Comparison of ENCODE assay signal across 21 cellular contexts in genomic region chr2:55140316-55141219, GRCh38.
DNase-seq lines count a peak whose midpoint lies in the region; ATAC-seq and TF ChIP-seq lines count a peak whose summit lies in the region.
"Had no signal": no experiment of that assay in that cellular context is flagged by ENCODE, and none has a peak within 500 bp of the region (broad histone marks: within the 10 kb centered on the region; RNA-seq: fewer than 3 reads in every experiment).

No MANE protein-coding gene starts in this region.

- no peak for DNase-seq in mammary epithelial cell
- DNase-seq in breast epithelium (ENCODE audit: low spot score in 2 of 2) = no peak
- no peak for DNase-seq in activated CD8-positive, alpha-beta T cell treated with anti-CD3 and anti-CD28 coated beads, Interleukin-2, amount 10 ng/mL, durations not matched to agents 7 days and 5 days
- peak; percentile 50 for DNase-seq in inferior parietal cortex (ENCODE audit: extremely low spot score)
- DNase-seq in stimulated activated CD4-positive, alpha-beta T cell treated with anti-CD3 and anti-CD28 coated beads, Interleukin-4, amount 100 ng/mL, for 1 hour = no peak
- DNase-seq in progenitor cell of endocrine pancreas (ENCODE audit: low spot score, unreplicated experiment) = no peak
- no peak for DNase-seq in T-helper 2 cell treated with Interferon-gamma antibody and Interleukin-4, amounts not matched to agents 5 μg/mL and 100 μg/mL, for 36 hours (ENCODE audit: low spot score)
- no peak for DNase-seq in NCI-H1417 (lab: John Stamatoyannopoulos, UW)
- DNase-seq: activated CD4-positive, alpha-beta T cell treated with anti-CD3 and anti-CD28 coated beads, Interleukin-2, amount 10 ng/mL, durations not matched to agents 7 days and 5 days; activated gamma-delta T cell treated with Interleukin-2 at 50 U/mL for 16 hours; foreskin melanocyte; hypothalamus; islet precursor cell; lower lobe of right lung; NCI-H1417 treated with DMSO at 0.1 percent for 48 hours; retina; stimulated activated CD4-positive, alpha-beta T cell treated with anti-CD3 and anti-CD28 coated beads, Interleukin-12 subunit alpha, Interleukin-12 subunit beta, amount 100 ng/mL, for 4 hours; SW 1271 had no signal

- dilution Hi-C loops in mammary epithelial cell (cut with HindIII; ENCODE audit: low sequenced_read_pairs) = no loop called here

- no peak for TF ChIP-seq CTCF in mammary epithelial cell (conservative IDR thresholded peaks at IDR 0.05 in 1 of 2, IDR thresholded peaks at IDR 0.05 in 1 of 2; ENCODE audit: extremely low read depth in 1 of 2, insufficient read depth in 1 of 2, low read depth in 1 of 2, low read length in 2 of 2)
- TF ChIP-seq CTCF in breast epithelium (IDR thresholded peaks at IDR 0.05) = no peak
- TF ChIP-seq CTCF in progenitor cell of endocrine pancreas (IDR thresholded peaks at IDR 0.05; ENCODE audit: unreplicated experiment) = no peak

- H3K36me3 ChIP-seq in mammary epithelial cell (ENCODE audit: insufficient read depth, low read length) (no peaks in the 10 kb centered on the region), breast epithelium (no peaks in the 10 kb centered on the region)
- H3K36me3 ChIP-seq: BLaER1, lower lobe of right lung had no signal

- H3K79me2 ChIP-seq in mammary epithelial cell (ENCODE audit: insufficient read depth, low read length) = no peaks in the 10 kb centered on the region

- H3K36me3 Mint-ChIP-seq in activated CD8-positive, alpha-beta T cell treated with anti-CD3 and anti-CD28 coated beads, Interleukin-2, amount 10 ng/mL, durations not matched to agents 7 days and 5 days (ENCODE audit: low read depth) = no peaks in the 10 kb centered on the region
- H3K36me3 Mint-ChIP-seq in progenitor cell of endocrine pancreas (ENCODE audit: insufficient read depth) = no peaks in the 10 kb centered on the region
- H3K36me3 Mint-ChIP-seq in T-helper 2 cell treated with Interferon-gamma antibody and Interleukin-4, amounts not matched to agents 5 μg/mL and 100 μg/mL, for 36 hours (ENCODE audit: low read depth) = peaks cover 1% of the 10 kb centered on the region

- no peaks in the 10 kb centered on the region for H3K9me3 Mint-ChIP-seq in activated CD8-positive, alpha-beta T cell treated with anti-CD3 and anti-CD28 coated beads, Interleukin-2, amount 10 ng/mL, durations not matched to agents 7 days and 5 days (ENCODE audit: insufficient read depth)
- no peaks in the 10 kb centered on the region for H3K9me3 Mint-ChIP-seq in progenitor cell of endocrine pancreas (ENCODE audit: low read depth)
- H3K9me3 Mint-ChIP-seq in T-helper 2 cell treated with Interferon-gamma antibody and Interleukin-4, amounts not matched to agents 5 μg/mL and 100 μg/mL, for 36 hours = peaks cover 8% of the 10 kb centered on the region

- H3K27me3 Mint-ChIP-seq in activated CD8-positive, alpha-beta T cell treated with anti-CD3 and anti-CD28 coated beads, Interleukin-2, amount 10 ng/mL, durations not matched to agents 7 days and 5 days (ENCODE audit: low read depth) = no peaks in the 10 kb centered on the region
- H3K27me3 Mint-ChIP-seq in progenitor cell of endocrine pancreas = no peaks in the 10 kb centered on the region
- H3K27me3 Mint-ChIP-seq in T-helper 2 cell treated with Interferon-gamma antibody and Interleukin-4, amounts not matched to agents 5 μg/mL and 100 μg/mL, for 36 hours (ENCODE audit: low read depth) = no peaks in the 10 kb centered on the region
- H3K27me3 Mint-ChIP-seq: activated CD4-positive, alpha-beta T cell treated with anti-CD3 and anti-CD28 coated beads, Interleukin-2, amount 10 ng/mL, durations not matched to agents 7 days and 5 days had no signal

- H3K27ac Mint-ChIP-seq in activated CD8-positive, alpha-beta T cell treated with anti-CD3 and anti-CD28 coated beads, Interleukin-2, amount 10 ng/mL, durations not matched to agents 7 days and 5 days = no peak overlapping the region
- H3K27ac Mint-ChIP-seq in progenitor cell of endocrine pancreas = no peak overlapping the region
- H3K27ac Mint-ChIP-seq in T-helper 2 cell treated with Interferon-gamma antibody and Interleukin-4, amounts not matched to agents 5 μg/mL and 100 μg/mL, for 36 hours = no peak overlapping the region
- H3K27ac Mint-ChIP-seq: activated CD4-positive, alpha-beta T cell treated with anti-CD3 and anti-CD28 coated beads, Interleukin-2, amount 10 ng/mL, durations not matched to agents 7 days and 5 days had no signal

- TF ChIP-seq POLR2A in breast epithelium (IDR thresholded peaks at IDR 0.05) = no peak

- no peaks in the 10 kb centered on the region for H4K20me1 ChIP-seq in mammary epithelial cell (ENCODE audit: insufficient read depth, low read length)
- H4K20me1 ChIP-seq: BLaER1 had no signal

- H3K27me3 ChIP-seq in mammary epithelial cell (ENCODE audit: insufficient read depth, low read length) (no peaks in the 10 kb centered on the region), breast epithelium (no peaks in the 10 kb centered on the region)
- H3K27me3 ChIP-seq: BLaER1 had no signal

- H3K4me2 ChIP-seq in mammary epithelial cell (ENCODE audit: insufficient read depth, low read depth, low read length) = no peak overlapping the region
- H3K4me2 ChIP-seq: BLaER1 had no signal

- POLR2A ChIA-PET in activated CD8-positive, alpha-beta T cell treated with anti-CD3 and anti-CD28 coated beads, Interleukin-2, amount 10 ng/mL, durations not matched to agents 7 days and 5 days (lab: Charles Lee) = no interaction called here

- H3K9ac ChIP-seq in mammary epithelial cell (ENCODE audit: insufficient read depth, low read length) = no peak overlapping the region
- H3K9ac ChIP-seq: BLaER1 had no signal

- intact Hi-C loops in mammary epithelial cell (cut with micrococcal nuclease) = no loop called here
- intact Hi-C loops in breast epithelium (cut with DNase I; ENCODE audit: low total_unique reads) = no loop called here

- BruUV-seq in mammary epithelial cell (replicated peaks; lab: Mats Ljungman, UMichigan) = no TSS peak

- H3K4me1 ChIP-seq in mammary epithelial cell (ENCODE audit: insufficient read depth, low read length) (no peaks in the 10 kb centered on the region), breast epithelium (no peaks in the 10 kb centered on the region)

- in situ Hi-C loops in mammary epithelial cell (cut with MboI; ENCODE audit: low sequenced_read_pairs in 2 of 2) = no loop called here

- H3K27ac ChIP-seq in mammary epithelial cell (ENCODE audit: insufficient read depth, low read depth, low read length) = no peak overlapping the region
- no peak overlapping the region for H3K27ac ChIP-seq in breast epithelium
- H3K27ac ChIP-seq: BLaER1, epithelial cell of prostate, lower lobe of right lung had no signal

- WGBS in mammary epithelial cell (ENCODE audit: low coverage, missing lambda C conversion rate) = 22% methylated on average over 8 of the region's 8 CpGs

- CTCF ChIA-PET in mammary epithelial cell (lab: Charles Lee; ENCODE audit: low non-redundant PET) = no interaction called here
- CTCF ChIA-PET in activated CD8-positive, alpha-beta T cell treated with anti-CD3 and anti-CD28 coated beads, Interleukin-2, amount 10 ng/mL, durations not matched to agents 7 days and 5 days (lab: Charles Lee) = interaction anchor here (1.5 kb wide), 2 partner anchors 28 to 83 kb away, joined by 3 read pairs; no protein-coding TSS in a partner anchor

- H2AFZ ChIP-seq in mammary epithelial cell (ENCODE audit: low read depth, low read length) = peak overlapping the region; percentile 23

- peak; percentile 52 for ATAC-seq in activated CD8-positive, alpha-beta T cell treated with anti-CD3 and anti-CD28 coated beads, Interleukin-2, amount 10 ng/mL, durations not matched to agents 7 days and 5 days
- ATAC-seq: GM12878 had no signal

- H3K4me3 ChIP-seq in mammary epithelial cell (replicated peaks in 1 of 3; ENCODE audit: insufficient read depth in 1 of 3, low read depth in 2 of 3, low read length in 3 of 3) (no peak overlapping the region), breast epithelium (no peak overlapping the region)
- H3K4me3 ChIP-seq: BLaER1, GM12878, lower lobe of right lung had no signal

- H3K4me1 Mint-ChIP-seq in activated CD8-positive, alpha-beta T cell treated with anti-CD3 and anti-CD28 coated beads, Interleukin-2, amount 10 ng/mL, durations not matched to agents 7 days and 5 days (ENCODE audit: low read depth) = peaks cover 13% of the 10 kb centered on the region
- peaks cover 35% of the 10 kb centered on the region for H3K4me1 Mint-ChIP-seq in progenitor cell of endocrine pancreas (ENCODE audit: low read depth)
- H3K4me1 Mint-ChIP-seq in T-helper 2 cell treated with Interferon-gamma antibody and Interleukin-4, amounts not matched to agents 5 μg/mL and 100 μg/mL, for 36 hours (ENCODE audit: low read depth) = peaks cover 10% of the 10 kb centered on the region

- H3K9me3 ChIP-seq in mammary epithelial cell (replicated peaks; ENCODE audit: insufficient read depth, low read length) = no peaks in the 10 kb centered on the region
- no peaks in the 10 kb centered on the region for H3K9me3 ChIP-seq in breast epithelium
- H3K9me3 ChIP-seq: BLaER1, lower lobe of right lung had no signal

- H3K4me3 Mint-ChIP-seq in activated CD8-positive, alpha-beta T cell treated with anti-CD3 and anti-CD28 coated beads, Interleukin-2, amount 10 ng/mL, durations not matched to agents 7 days and 5 days = no peak overlapping the region
- no peak overlapping the region for H3K4me3 Mint-ChIP-seq in progenitor cell of endocrine pancreas (ENCODE audit: low read depth)
- no peak overlapping the region for H3K4me3 Mint-ChIP-seq in T-helper 2 cell treated with Interferon-gamma antibody and Interleukin-4, amounts not matched to agents 5 μg/mL and 100 μg/mL, for 36 hours
- H3K4me3 Mint-ChIP-seq: activated CD4-positive, alpha-beta T cell treated with anti-CD3 and anti-CD28 coated beads, Interleukin-2, amount 10 ng/mL, durations not matched to agents 7 days and 5 days had no signal
